In the genomic region with DNA sequence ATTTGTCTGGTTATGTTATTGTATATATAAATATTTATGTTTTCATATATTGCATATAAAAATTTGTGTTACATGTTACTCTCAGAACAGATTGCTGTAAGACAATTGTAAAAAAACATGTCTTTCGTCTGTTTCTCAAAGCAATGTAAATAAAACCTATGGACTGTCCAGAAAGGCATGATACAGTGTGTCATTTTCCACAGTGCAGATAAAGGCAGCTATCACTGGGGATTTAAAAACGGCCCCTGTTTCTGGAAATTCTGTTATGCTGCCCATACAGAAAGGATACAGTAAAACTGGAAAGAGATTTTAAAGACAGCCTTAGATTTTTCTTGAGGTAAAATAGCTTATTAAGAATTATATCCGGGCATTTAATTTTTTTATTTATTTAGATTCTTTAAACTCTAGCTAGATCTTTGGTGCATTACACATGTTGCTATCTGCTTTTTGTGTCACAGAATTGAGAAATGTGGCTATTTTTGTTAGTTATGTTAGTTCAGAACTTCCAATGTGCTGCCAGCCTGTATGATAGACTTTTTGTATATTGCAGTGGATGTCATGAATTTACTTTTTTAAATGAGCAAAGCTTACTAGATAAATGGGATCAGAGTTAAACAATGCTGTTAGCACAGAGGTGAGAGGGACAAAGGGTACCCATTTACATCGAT, we compare ENCODE assay signal across 8 cellular contexts. TPM values are rescaled to one million over a fixed set of nuclear protein-coding genes. Genes with fewer than 3 reads are reported as not detected.
DNase-seq lines count a peak whose midpoint lies in the region; ATAC-seq, FAIRE-seq and TF ChIP-seq lines count a peak whose summit lies in the region.

No MANE protein-coding gene starts in this region.

- POLR2A ChIA-PET in PC-3 (lab: Charles Lee; ENCODE audit: unreplicated experiment): interaction anchor here (0.7 kb wide), 2 partner anchors 41 to 73 kb away, joined by 3 read pairs; a partner anchor contains a TSS

- FAIRE-seq in colon (lab: Jason Lieb, UNC): peak; percentile 60

- peak overlapping the region; percentile 86 for H3K4me2 ChIP-seq in PC-3 (ENCODE audit: low read length)

- no peaks in the 10 kb centered on the region for H3K27me3 ChIP-seq in PC-3 (ENCODE audit: low read length)

- 0 out of 2 replicates have a peak overlapping the region, but pooled peaks have one; percentile 87 for H3K27ac ChIP-seq in PC-3 (ENCODE audit: low read length)

- no peaks in the 10 kb centered on the region for H3F3A ChIP-seq in PC-3 (ENCODE audit: low read length, unreplicated experiment)

- in situ Hi-C loops in ACHN (cut with HindIII; ENCODE audit: low pct_ligation_motif_present, low pct_unique_long_range_greater_than_20kb, low sequenced_read_pairs): no loop called here

- peaks cover 59% of the 10 kb centered on the region for H3K79me2 ChIP-seq in PC-3 (ENCODE audit: low read length)

- H3K4me1 ChIP-seq in PC-3 (ENCODE audit: insufficient read depth, low read length) (peaks cover 16% of the 10 kb centered on the region), mucosa of descending colon (ENCODE audit: low read depth) (peaks cover 8% of the 10 kb centered on the region)

- TF ChIP-seq CTCF in PC-3 (conservative IDR thresholded peaks at IDR 0.05; ENCODE audit: low read depth, low read length): no peak
- TF ChIP-seq CTCF in mucosa of descending colon (IDR thresholded peaks at IDR 0.05): no peak

- H3K4me3 ChIP-seq in PC-3 (ENCODE audit: low read length) (peak overlapping the region; percentile 95), mucosa of descending colon (peak overlapping the region; percentile 80)

- H4K20me1 ChIP-seq in PC-3 (ENCODE audit: low read length): no peaks in the 10 kb centered on the region

- DNase-seq in NCI-H82 (lab: John Stamatoyannopoulos, UW) (peak; percentile 46), NCI-H82 treated with DMSO at 0.1 percent for 48 hours (lab: John Stamatoyannopoulos, UW; ENCODE audit: unreplicated experiment) (no peak), PC-3 (peak; percentile 37), mucosa of descending colon (no peak), ACHN (no peak), HCEC 1CT (no peak)

- H3K9me2 ChIP-seq in PC-3 (replicated peaks; ENCODE audit: low read length): no peaks in the 10 kb centered on the region

- BruUV-seq in PC-3 (replicated peaks; lab: Mats Ljungman, UMichigan): no TSS peak

- no peaks in the 10 kb centered on the region for H3K36me3 ChIP-seq in PC-3 (ENCODE audit: low read depth, low read length)
- no peaks in the 10 kb centered on the region for H3K36me3 ChIP-seq in mucosa of descending colon (ENCODE audit: low read depth)

- ATAC-seq in PC-3 (no peak), mucosa of descending colon (no peak), GM18909 (IDR thresholded peaks at IDR 0.05; ENCODE audit: poor library complexity, unreplicated experiment) (no peak)

- H3K9me3 ChIP-seq in PC-3 (ENCODE audit: low read length) (no peaks in the 10 kb centered on the region), mucosa of descending colon (no peaks in the 10 kb centered on the region)

- H3K9ac ChIP-seq in PC-3 (ENCODE audit: low read length): peak overlapping the region; percentile 98

- intact Hi-C loops in PC-3 (cut with micrococcal nuclease) (loop anchor here (2.0 kb wide), 1 partner anchor 72 kb away; a partner anchor contains a TSS), mucosa of descending colon (cut with DNase I, micrococcal nuclease) (no loop called here)

- H2AFZ ChIP-seq in PC-3 (ENCODE audit: low read length): peak overlapping the region; percentile 81; the same call in 1 of the 2 replicates

- CTCF ChIA-PET in PC-3 (lab: Charles Lee): interaction anchor here (0.6 to 0.7 kb wide), 2 partner anchors 55 to 73 kb away, joined by 3 read pairs; a partner anchor contains a TSS

RNA-seq across cellular contexts. Expression of a gene that starts 0.8 kb away (rescaled TPM):
- total RNA-seq in PC-3 (2014; rRNA removed) (8.8 and 9.7 TPM in 2 replicates), mucosa of descending colon (10 to 100 TPM; 27.3 to 36.2 (median 30.8) TPM)

Comparison
In these comparisons a context has a peak if more than half of its experiments do, and no peak if none do; other contexts are left out.
1. DNase-seq: peak in NCI-H82 (single experiment) and PC-3 (single experiment); none in NCI-H82 treated with DMSO at 0.1 percent for 48 hours (single experiment), mucosa of descending colon (0 of 3), ACHN (single experiment) and HCEC 1CT (single experiment).